8 cellular contexts compared by ENCODE assay signal in the genomic region with DNA sequence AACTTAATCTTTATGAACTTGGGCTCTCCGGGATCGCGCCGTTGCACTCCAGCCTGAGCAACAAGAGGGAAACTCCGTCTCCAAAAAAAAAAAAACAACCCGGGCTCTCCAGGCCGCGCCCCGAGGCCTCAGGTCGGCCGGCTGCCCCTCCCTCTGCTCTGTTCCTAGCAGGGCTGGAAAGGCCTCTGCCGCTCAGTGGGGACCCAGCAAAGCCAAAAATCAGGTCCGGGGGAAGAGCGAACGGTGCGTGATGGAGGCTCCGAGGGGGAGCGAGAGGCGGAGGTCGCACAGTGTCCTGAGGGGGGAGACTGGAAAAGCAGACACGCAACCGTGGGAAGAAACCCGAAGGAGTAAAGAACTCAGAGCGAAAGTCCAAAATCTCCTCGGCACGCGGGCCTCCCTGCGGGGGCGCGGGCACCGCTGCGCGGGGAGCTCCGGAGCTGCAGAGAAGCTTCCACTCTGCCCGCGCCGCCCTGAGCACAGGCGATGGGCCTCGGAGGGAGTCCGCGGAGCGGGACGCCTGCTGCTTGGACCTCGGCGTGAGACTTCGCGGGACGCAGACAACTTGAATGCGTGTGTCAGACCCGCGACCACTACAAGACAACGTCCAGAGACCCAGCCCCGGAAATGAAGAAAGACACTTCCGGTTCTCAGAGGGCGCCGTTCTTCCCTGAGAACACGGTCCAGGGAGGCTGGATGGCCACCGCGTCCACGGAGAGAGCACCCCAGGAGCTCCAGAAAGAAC.
DNase-seq lines count a peak whose midpoint lies in the region; ATAC-seq and TF ChIP-seq lines count a peak whose summit lies in the region.

No MANE protein-coding gene starts in this region.

- H3K4me3 Mint-ChIP-seq in HFFc6 = no peak overlapping the region

- H3K27me3 ChIP-seq in transverse colon = peaks cover 17% of the 10 kb centered on the region

- H3K9me3 ChIP-seq in transverse colon = no peaks in the 10 kb centered on the region

- TF ChIP-seq CTCF in coronary artery (IDR thresholded peaks at IDR 0.05) = no peak
- TF ChIP-seq CTCF in transverse colon (IDR thresholded peaks at IDR 0.05) = no peak
- no peak for TF ChIP-seq CTCF in HFFc6 (IDR thresholded peaks at IDR 0.05)

- H3K27ac ChIP-seq in coronary artery = no peak overlapping the region
- H3K27ac ChIP-seq in transverse colon = no peak overlapping the region

- H3K9me3 Mint-ChIP-seq in HFFc6 = peaks cover 12% of the 10 kb centered on the region

- in situ Hi-C loops in transverse colon (cut with MboI; ENCODE audit: low pct_ligation_motif_present in 1 of 4, low pct_unique_long_range_greater_than_20kb in 1 of 4, low sequenced_read_pairs in 3 of 4) = no loop called here

- no peak for ATAC-seq in HG03196 (IDR thresholded peaks at IDR 0.05; ENCODE audit: unreplicated experiment)

- H3K4me3 ChIP-seq in coronary artery (peak overlapping the region; percentile 70), transverse colon (peak overlapping the region; percentile 35 to 66 (median 44))

- intact Hi-C loops in transverse colon (cut with DNase I; ENCODE audit: low total_unique reads) = no loop called here

- WGBS in transverse colon (ENCODE audit: low coverage in 1 of 2), 2 donors = 42% methylated on average over 59 of the region's 60 CpGs; no CpG with 5 or more reads in 1 of the 2 donors

- no peaks in the 10 kb centered on the region for H3K36me3 ChIP-seq in transverse colon

- H3K36me3 Mint-ChIP-seq in HFFc6 (ENCODE audit: low read depth) = no peaks in the 10 kb centered on the region

- no peaks in the 10 kb centered on the region; the same call in 1 of the 2 replicates for H3K27me3 Mint-ChIP-seq in HFFc6 (ENCODE audit: insufficient read depth)

- no peaks in the 10 kb centered on the region for H3K4me1 Mint-ChIP-seq in HFFc6 (ENCODE audit: low read depth)

- TF ChIP-seq EP300 in transverse colon (IDR thresholded peaks at IDR 0.05; ENCODE audit: low read depth) = no peak

- no peak overlapping the region for H3K27ac Mint-ChIP-seq in HFFc6

- DNase-seq in stimulated activated CD4-positive, alpha-beta T cell treated with anti-CD3 and anti-CD28 coated beads, Interleukin-4, amount 100 ng/mL, for 1 hour = peak; percentile 3
- DNase-seq in stimulated activated CD4-positive, alpha-beta T cell treated with anti-CD3 and anti-CD28 coated beads, Interleukin-4, amount 100 ng/mL, for 24 hours = no peak
- DNase-seq in coronary artery (ENCODE audit: low spot score) (no peak), middle frontal gyrus (ENCODE audit: extremely low spot score, low spot score) (peak; percentile 9), transverse colon (no peak), HFFc6 (no peak), NCI-H2196 (lab: John Stamatoyannopoulos, UW; ENCODE audit: unreplicated experiment) (no peak)

- H3K4me1 ChIP-seq in transverse colon = peaks cover 0 to 10% (median 0%) of the 10 kb centered on the region in 4 donors

- TF ChIP-seq POLR2A in transverse colon (IDR thresholded peaks at IDR 0.05) = no peak

Comparison
In these comparisons a context has a peak if more than half of its experiments do, and no peak if none do; other contexts are left out.
1. DNase-seq: peak in stimulated activated CD4-positive, alpha-beta T cell treated with anti-CD3 and anti-CD28 coated beads, Interleukin-4, amount 100 ng/mL, for 1 hour (single experiment) and middle frontal gyrus (single experiment); none in stimulated activated CD4-positive, alpha-beta T cell treated with anti-CD3 and anti-CD28 coated beads, Interleukin-4, amount 100 ng/mL, for 24 hours (single experiment), coronary artery (single experiment), transverse colon (single experiment), HFFc6 (single experiment) and NCI-H2196 (single experiment).